ENCODE assay signal across 28 cellular contexts in genomic region chr4:150032541-150032940, GRCh38. TPM values are rescaled to one million over a fixed set of nuclear protein-coding genes. Genes with fewer than 3 reads are reported as not detected.
"Had no signal": no experiment of that assay in that cellular context is flagged by ENCODE, and none has a peak within 500 bp of the region (broad histone marks: within the 10 kb centered on the region; RNA-seq: fewer than 3 reads in every experiment).

No MANE protein-coding gene starts in this region.

- H3K4me2 ChIP-seq: hepatocyte had no signal

- H3K79me2 ChIP-seq: hepatocyte had no signal

- H3K9me3 ChIP-seq: colonic mucosa, gastrocnemius medialis had no signal

- DNase-seq: activated CD4-positive, alpha-beta memory T cell treated with anti-CD3 and anti-CD28 coated beads, Interleukin-2, amount 10 ng/mL, durations not matched to agents 7 days and 5 days; activated CD4-positive, alpha-beta T cell treated with anti-CD3 and anti-CD28 coated beads for 4 hours; activated CD4-positive, alpha-beta T cell treated with anti-CD3 and anti-CD28 coated beads, Interleukin-2, amount 10 ng/mL, durations not matched to agents 7 days and 5 days; activated CD4-positive, alpha-beta T cell treated with anti-CD3 and anti-CD28 coated beads, Interleukin-2, amount 50 U/mL, for 4 hours; activated CD4-positive, CD25-positive, alpha-beta regulatory T cell; activated CD4-positive, CD25-positive, alpha-beta regulatory T cell treated with anti-CD3 and anti-CD28 coated beads, Interleukin-2, amount 50 U/mL, for 72 hours; activated CD8-positive, alpha-beta memory T cell treated with anti-CD3 and anti-CD28 coated beads, Interleukin-2, amount 50 U/mL, for 48 hours; activated gamma-delta T cell treated with Interleukin-2 at 50 U/mL for 16 hours; activated naive CD4-positive, alpha-beta T cell treated with anti-CD3 and anti-CD28 coated beads, Interleukin-2, amount 50 U/mL, for 16 hours; activated naive CD4-positive, alpha-beta T cell treated with Interleukin-2 at 50 U/mL for 16 hours; activated T-cell treated with anti-CD3 and anti-CD28 coated beads for 4 hours; activated T-cell treated with anti-CD3 and anti-CD28 coated beads, Interleukin-2, amount 50 U/mL, for 24 hours; activated T-cell treated with anti-CD3 and anti-CD28 coated beads, Interleukin-2, amount 50 U/mL, for 72 hours; amniotic stem cell; brain microvascular endothelial cell; central memory CD4-positive, alpha-beta T cell; cerebellar nuclear complex; colonic mucosa; effector CD8-positive, alpha-beta T cell; foreskin keratinocyte; gastrocnemius medialis; glutamatergic neuron; heart right ventricle; T-helper 1 cell; T-helper 17 cell; T1000 had no signal

- H3K27me3 ChIP-seq: brain microvascular endothelial cell, colonic mucosa, foreskin keratinocyte, gastrocnemius medialis, heart right ventricle, hepatocyte had no signal

- ATAC-seq: activated T-cell treated with anti-CD3 and anti-CD28 coated beads, Interleukin-2, amount 50 U/mL, for 72 hours; esophagus mucosa; foreskin keratinocyte; gastrocnemius medialis; heart right ventricle; T-helper 17 cell had no signal

- H2AFZ ChIP-seq: hepatocyte had no signal

- H3K4me3 ChIP-seq: colonic mucosa, gastrocnemius medialis, heart right ventricle, hepatocyte had no signal

- H3K27ac ChIP-seq: brain microvascular endothelial cell, colonic mucosa, foreskin keratinocyte, gastrocnemius medialis, heart right ventricle, hepatocyte had no signal

- H3K36me3 ChIP-seq: brain microvascular endothelial cell, colonic mucosa, gastrocnemius medialis, heart right ventricle had no signal

RNA-seq across cellular contexts. Expression of gene DCLK2, which starts 45.7 kb away (rescaled TPM):
- polyA plus RNA-seq: foreskin keratinocyte had no signal
